In the genomic region with DNA sequence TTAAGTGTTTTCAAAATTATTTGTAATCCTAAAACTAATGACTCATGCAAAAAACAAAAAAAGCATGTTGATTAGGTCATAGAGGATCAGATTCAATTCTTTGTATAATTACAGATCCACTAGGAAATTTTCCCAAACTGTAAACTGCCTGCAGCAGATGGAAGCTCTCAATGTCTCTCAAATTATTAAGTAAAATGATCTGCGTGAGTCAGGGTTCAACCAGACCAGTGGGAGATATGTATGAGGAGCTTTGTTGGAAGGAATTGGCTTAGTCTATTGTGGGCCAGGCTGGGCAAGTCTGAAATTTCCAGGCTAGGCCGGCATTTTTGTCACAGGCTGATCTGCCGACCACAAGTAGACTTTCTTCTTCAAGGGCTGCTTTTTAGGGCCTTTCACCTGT, we compare ENCODE assay signal across 15 cellular contexts. TPM values are rescaled to one million over a fixed set of nuclear protein-coding genes. Genes with fewer than 3 reads are reported as not detected.
DNase-seq lines count a peak whose midpoint lies in the region; ATAC-seq and TF ChIP-seq lines count a peak whose summit lies in the region.
"Had no signal": no experiment of that assay in that cellular context is flagged by ENCODE, and none has a peak within 500 bp of the region (broad histone marks: within the 10 kb centered on the region; RNA-seq: fewer than 3 reads in every experiment).

No MANE protein-coding gene starts in this region.

- ATAC-seq in gastrocnemius medialis (no peak), HG02970 (IDR thresholded peaks at IDR 0.05; ENCODE audit: low FRiP score, unreplicated experiment) (no peak)
- ATAC-seq: effector memory CD8-positive, alpha-beta T cell had no signal

- H3K27me3 Mint-ChIP-seq in activated CD4-positive, alpha-beta T cell treated with anti-CD3 and anti-CD28 coated beads, Interleukin-2, amount 10 ng/mL, durations not matched to agents 24 days and 14 days: peaks cover 2% of the 10 kb centered on the region

- no peaks in the 10 kb centered on the region for H3K36me3 ChIP-seq in GM23248 (ENCODE audit: low read depth)
- H3K36me3 ChIP-seq in gastrocnemius medialis: no peaks in the 10 kb centered on the region
- H3K36me3 ChIP-seq: brain microvascular endothelial cell, stomach had no signal

- no peak overlapping the region for H3K9ac ChIP-seq in GM23248

- H3K79me2 ChIP-seq in GM23248 (ENCODE audit: insufficient read depth): no peaks in the 10 kb centered on the region
- H3K79me2 ChIP-seq: hepatocyte had no signal

- no peak for TF ChIP-seq CTCF in fibroblast of mammary gland (conservative IDR thresholded peaks at IDR 0.05; ENCODE audit: control insufficient read depth, insufficient read depth, low read depth, low read length)
- TF ChIP-seq CTCF in gastrocnemius medialis (IDR thresholded peaks at IDR 0.05 in 4 of 5, conservative IDR thresholded peaks at IDR 0.05 in 1 of 5): no peak

- no peak overlapping the region for H3K4me2 ChIP-seq in GM23248 (ENCODE audit: unreplicated experiment)
- H3K4me2 ChIP-seq: hepatocyte, smooth muscle cell had no signal

- H3K4me1 ChIP-seq in GM23248 (ENCODE audit: insufficient read depth) (0 out of 2 replicates have a peak, but pooled peaks cover 8% of the 10 kb centered on the region), gastrocnemius medialis (peaks cover 14 to 16% of the 10 kb centered on the region in 2 donors)
- H3K4me1 ChIP-seq: stomach had no signal

- no peak for TF ChIP-seq POLR2A in gastrocnemius medialis (IDR thresholded peaks at IDR 0.05)

- 16 to 23% methylated on average over 3 of the region's 3 CpGs for WGBS in GM23248 (ENCODE audit: low coverage in 1 of 2, low lambda C conversion rate in 2 of 2, missing lambda C conversion rate in 2 of 2), 2 experiments

- H3K4me1 Mint-ChIP-seq in activated CD4-positive, alpha-beta T cell treated with anti-CD3 and anti-CD28 coated beads, Interleukin-2, amount 10 ng/mL, durations not matched to agents 24 days and 14 days: no peaks in the 10 kb centered on the region

- in situ Hi-C loops in GM23248 (cut with MboI): no loop called here
- in situ Hi-C loops in gastrocnemius medialis (cut with MboI; ENCODE audit: low sequenced_read_pairs in 4 of 4): loop anchor here in 1 of 4 donors (25.0 kb wide), 1 partner anchor 261 kb away; the partner anchor contains the start of gene SGCG

- no peaks in the 10 kb centered on the region for H3K9me3 Mint-ChIP-seq in activated CD4-positive, alpha-beta T cell treated with anti-CD3 and anti-CD28 coated beads, Interleukin-2, amount 10 ng/mL, durations not matched to agents 24 days and 14 days
- H3K9me3 Mint-ChIP-seq: effector memory CD8-positive, alpha-beta T cell had no signal

- peak overlapping the region; percentile 17; the same call in 1 of the 2 replicates for H2AFZ ChIP-seq in GM23248
- H2AFZ ChIP-seq: hepatocyte had no signal

- H3F3A ChIP-seq in GM23248 (ENCODE audit: insufficient read depth): no peaks in the 10 kb centered on the region; the same call in 1 of the 2 replicates

- peak; percentile 52 for DNase-seq in GM23248
- DNase-seq in NCI-H524 (lab: John Stamatoyannopoulos, UW): peak; percentile 86 to 97
- peak; percentile 85 for DNase-seq in fibroblast of mammary gland (ENCODE audit: low read depth)
- no peak for DNase-seq in gastrocnemius medialis
- no peak for DNase-seq in occipital lobe (lab: John Stamatoyannopoulos, UW)
- DNase-seq in activated CD4-positive, alpha-beta T cell treated with anti-CD3 and anti-CD28 coated beads, Interleukin-2, amount 10 ng/mL, durations not matched to agents 24 days and 14 days: no peak
- DNase-seq in superior temporal gyrus (ENCODE audit: extremely low spot score): no peak
- DNase-seq: activated effector memory CD4-positive, alpha-beta T cell treated with anti-CD3 and anti-CD28 coated beads, Interleukin-2, amount 50 U/mL, for 16 hours; brain microvascular endothelial cell; effector memory CD8-positive, alpha-beta T cell; NCI-H187 treated with DMSO at 0.1 percent for 48 hours; stomach had no signal

- no peak overlapping the region for H3K27ac Mint-ChIP-seq in activated CD4-positive, alpha-beta T cell treated with anti-CD3 and anti-CD28 coated beads, Interleukin-2, amount 10 ng/mL, durations not matched to agents 24 days and 14 days
- H3K27ac Mint-ChIP-seq: effector memory CD8-positive, alpha-beta T cell had no signal

- H3K27ac ChIP-seq in GM23248 (no peak overlapping the region), gastrocnemius medialis (peak overlapping the region; percentile 8 to 68 (median 40))
- H3K27ac ChIP-seq: brain microvascular endothelial cell, hepatocyte, stomach had no signal

- H4K20me1 ChIP-seq in GM23248 (ENCODE audit: insufficient read depth): no peaks in the 10 kb centered on the region

- H3K27me3 ChIP-seq in GM23248 (replicated peaks; ENCODE audit: insufficient read depth) (no peaks in the 10 kb centered on the region), gastrocnemius medialis (no peaks in the 10 kb centered on the region)
- H3K27me3 ChIP-seq: brain microvascular endothelial cell, hepatocyte, stomach had no signal

- intact Hi-C loops in gastrocnemius medialis (cut with DNase I; ENCODE audit: low total_unique reads): no loop called here
- intact Hi-C loops in activated CD4-positive, alpha-beta T cell treated with anti-CD3 and anti-CD28 coated beads, Interleukin-2, amount 10 ng/mL, durations not matched to agents 24 days and 14 days (cut with micrococcal nuclease): no loop called here

- H3K9me3 ChIP-seq in GM23248 (ENCODE audit: low read depth) (no peaks in the 10 kb centered on the region), gastrocnemius medialis (no peaks in the 10 kb centered on the region)
- H3K9me3 ChIP-seq: stomach had no signal

- no peak overlapping the region for H3K4me3 Mint-ChIP-seq in activated CD4-positive, alpha-beta T cell treated with anti-CD3 and anti-CD28 coated beads, Interleukin-2, amount 10 ng/mL, durations not matched to agents 24 days and 14 days
- H3K4me3 Mint-ChIP-seq: effector memory CD8-positive, alpha-beta T cell had no signal

- no peak overlapping the region for H3K4me3 ChIP-seq in GM23248
- no peak overlapping the region for H3K4me3 ChIP-seq in fibroblast of mammary gland (ENCODE audit: control insufficient read depth, low read depth, low read length)
- no peak overlapping the region for H3K4me3 ChIP-seq in gastrocnemius medialis
- H3K4me3 ChIP-seq: hepatocyte, smooth muscle cell, stomach had no signal

- no peaks in the 10 kb centered on the region for H3K36me3 Mint-ChIP-seq in activated CD4-positive, alpha-beta T cell treated with anti-CD3 and anti-CD28 coated beads, Interleukin-2, amount 10 ng/mL, durations not matched to agents 24 days and 14 days (ENCODE audit: low read depth)

- H3K9me2 ChIP-seq in GM23248 (ENCODE audit: insufficient read depth): no peaks in the 10 kb centered on the region

RNA-seq across cellular contexts. Expression of gene SACS, which starts 14.4 kb away (rescaled TPM):
- total RNA-seq in GM23248 (2014; rRNA removed; shearing (Covaris generic)): 45.7 and 54.4 TPM in 2 replicates
- 6.1 and 8.1 TPM in 2 replicates for polyA plus RNA-seq in GM23248 (2016; fragmentation: Nextera tagmentation; extraction: Ambion mirVana)
- total RNA-seq in gastrocnemius medialis (10 to 100 TPM; 23.8 to 36.5 (median 31.8) TPM), occipital lobe (177 TPM)
- total RNA-seq in activated CD4-positive, alpha-beta T cell treated with anti-CD3 and anti-CD28 coated beads, Interleukin-2, amount 10 ng/mL, durations not matched to agents 24 days and 14 days: 33.3 and 36.0 TPM in 2 replicates

Comparison
In these comparisons a context has a peak if more than half of its experiments do, and no peak if none do; other contexts are left out.
1. DNase-seq: peak in GM23248 (single experiment), NCI-H524 (2 of 2) and fibroblast of mammary gland (single experiment); none in gastrocnemius medialis (0 of 2), occipital lobe (single experiment), activated CD4-positive, alpha-beta T cell treated with anti-CD3 and anti-CD28 coated beads, Interleukin-2, amount 10 ng/mL, durations not matched to agents 24 days and 14 days (single experiment) and superior temporal gyrus (single experiment).